Comparison of ENCODE assay signal across 8 cellular contexts in the genomic region with DNA sequence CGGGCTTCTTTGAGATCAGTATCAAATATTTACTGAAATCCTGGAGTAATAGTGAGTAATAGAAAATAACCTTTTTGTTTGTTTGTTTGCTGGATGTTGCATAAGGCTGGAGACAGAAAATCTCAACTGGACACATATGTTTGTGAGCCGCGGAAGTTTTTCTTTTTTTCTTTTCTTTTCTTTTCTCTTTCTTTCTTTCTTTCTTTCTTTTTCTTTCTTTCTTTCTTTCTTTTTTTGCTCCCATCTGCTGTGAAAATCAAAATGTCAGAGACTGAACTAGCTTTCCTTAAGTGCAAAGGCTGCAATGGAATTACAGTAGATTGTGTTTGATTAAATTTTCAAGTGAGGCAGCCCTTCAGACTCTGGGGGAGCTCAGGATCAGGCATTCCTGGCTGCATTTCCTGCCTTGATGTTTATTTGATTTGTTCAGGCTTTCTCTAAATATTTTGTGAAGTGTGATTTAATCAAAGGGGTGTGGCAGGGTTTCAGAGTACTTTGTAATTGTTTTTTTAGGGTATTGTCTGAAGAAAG. TPM values are rescaled to one million over a fixed set of nuclear protein-coding genes. Genes with fewer than 3 reads are reported as not detected.
DNase-seq lines count a peak whose midpoint lies in the region; ATAC-seq and TF ChIP-seq lines count a peak whose summit lies in the region.

No MANE protein-coding gene starts in this region.

- TF ChIP-seq CTCF in left lung (IDR thresholded peaks at IDR 0.05), result no peak
- no peak for TF ChIP-seq CTCF in tibial artery (IDR thresholded peaks at IDR 0.05)

- intact Hi-C loops in left lung (cut with DNase I), result no loop called here
- intact Hi-C loops in tibial artery (cut with DNase I; ENCODE audit: low total_unique reads), result loop anchor here (10.0 kb wide), 1 partner anchor 83 kb away; no protein-coding TSS in a partner anchor

- peaks cover 26% of the 10 kb centered on the region for H3K4me1 Mint-ChIP-seq in activated T-cell treated with anti-CD3 and anti-CD28 coated beads, Interleukin-2, amount 50 U/mL, for 4 hours (ENCODE audit: low read depth)
- H3K4me1 Mint-ChIP-seq in activated naive CD8-positive, alpha-beta T cell treated with anti-CD3 and anti-CD28 coated beads, Interleukin-2, amount 50 U/mL, for 24 hours, result peaks cover 18% of the 10 kb centered on the region

- H3K27me3 ChIP-seq in left lung (no peaks in the 10 kb centered on the region), tibial artery (no peaks in the 10 kb centered on the region)

- H3K36me3 ChIP-seq in left lung, result no peaks in the 10 kb centered on the region
- no peaks in the 10 kb centered on the region for H3K36me3 ChIP-seq in tibial artery

- H3K27ac ChIP-seq in left lung (peak overlapping the region; percentile 76 to 77), tibial artery (peak overlapping the region; percentile 82 to 88)

- peak overlapping the region; percentile 89 for H3K4me3 Mint-ChIP-seq in activated T-cell treated with anti-CD3 and anti-CD28 coated beads, Interleukin-2, amount 50 U/mL, for 4 hours
- peak overlapping the region; percentile 85 for H3K4me3 Mint-ChIP-seq in activated naive CD8-positive, alpha-beta T cell treated with anti-CD3 and anti-CD28 coated beads, Interleukin-2, amount 50 U/mL, for 24 hours

- no peaks in the 10 kb centered on the region for H3K36me3 Mint-ChIP-seq in activated T-cell treated with anti-CD3 and anti-CD28 coated beads, Interleukin-2, amount 50 U/mL, for 4 hours (ENCODE audit: insufficient read depth)
- H3K36me3 Mint-ChIP-seq in activated naive CD8-positive, alpha-beta T cell treated with anti-CD3 and anti-CD28 coated beads, Interleukin-2, amount 50 U/mL, for 24 hours (ENCODE audit: low read depth), result no peaks in the 10 kb centered on the region

- H3K27me3 Mint-ChIP-seq in activated T-cell treated with anti-CD3 and anti-CD28 coated beads, Interleukin-2, amount 50 U/mL, for 4 hours (ENCODE audit: low read depth), result peaks cover 23% of the 10 kb centered on the region
- H3K27me3 Mint-ChIP-seq in activated naive CD8-positive, alpha-beta T cell treated with anti-CD3 and anti-CD28 coated beads, Interleukin-2, amount 50 U/mL, for 24 hours, result peaks cover 25% of the 10 kb centered on the region

- no peaks in the 10 kb centered on the region for H3K9me3 Mint-ChIP-seq in activated T-cell treated with anti-CD3 and anti-CD28 coated beads, Interleukin-2, amount 50 U/mL, for 4 hours
- H3K9me3 Mint-ChIP-seq in activated naive CD8-positive, alpha-beta T cell treated with anti-CD3 and anti-CD28 coated beads, Interleukin-2, amount 50 U/mL, for 24 hours, result no peaks in the 10 kb centered on the region

- H3K9me3 ChIP-seq in left lung (no peaks in the 10 kb centered on the region), tibial artery (no peaks in the 10 kb centered on the region)

- H3K27ac Mint-ChIP-seq in activated naive CD8-positive, alpha-beta T cell treated with anti-CD3 and anti-CD28 coated beads, Interleukin-2, amount 50 U/mL, for 24 hours, result peak overlapping the region; percentile 22

- peak overlapping the region; percentile 73 to 79 for H3K4me3 ChIP-seq in left lung
- H3K4me3 ChIP-seq in tibial artery, result peak overlapping the region; percentile 83 to 84

- H3K4me1 ChIP-seq in left lung, result peaks cover 0 to 51% of the 10 kb centered on the region in 2 donors
- peaks cover 0 to 54% (median 19%) of the 10 kb centered on the region in 4 donors for H3K4me1 ChIP-seq in tibial artery

- no peak for ATAC-seq in activated T-cell treated with anti-CD3 and anti-CD28 coated beads, Interleukin-2, amount 50 U/mL, for 4 hours
- ATAC-seq in activated naive CD8-positive, alpha-beta T cell treated with anti-CD3 and anti-CD28 coated beads, Interleukin-2, amount 50 U/mL, for 24 hours, result no peak
- no peak for ATAC-seq in left lung

- no peak for DNase-seq in activated T-cell treated with anti-CD3 and anti-CD28 coated beads, Interleukin-2, amount 50 U/mL, for 4 hours
- DNase-seq in activated T-cell treated with anti-CD3 and anti-CD28 coated beads, Interleukin-2, amount 50 U/mL, for 48 hours, result no peak
- no peak for DNase-seq in activated naive CD8-positive, alpha-beta T cell treated with anti-CD3 and anti-CD28 coated beads, Interleukin-2, amount 50 U/mL, for 24 hours
- DNase-seq in left lung (no peak), tibial artery (no peak), NCI-H82 (lab: John Stamatoyannopoulos, UW) (no peak), cerebellum (ENCODE audit: low spot score) (no peak)
- no peak for DNase-seq in activated effector memory CD4-positive, alpha-beta T cell treated with anti-CD3 and anti-CD28 coated beads, Interleukin-2, amount 50 U/mL, for 16 hours

RNA-seq across cellular contexts. Expression of a gene that starts 0.3 kb away (rescaled TPM):
- 1 to 10 TPM in 1 of 3 donors, under 1 TPM in 2; 0.74 to 1.0 (median 0.87) TPM for total RNA-seq in activated T-cell treated with anti-CD3 and anti-CD28 coated beads, Interleukin-2, amount 50 U/mL, for 4 hours
- 10 to 100 TPM; 49.2 to 51.8 TPM for total RNA-seq in left lung
- total RNA-seq in cerebellum, result 76.3 TPM

Comparison
In these comparisons a context has a peak if more than half of its experiments do, and no peak if none do; other contexts are left out.
1. RNA of a gene that starts 0.3 kb away (total RNA-seq): 76.3 TPM in cerebellum (single experiment) and 49.2 to 51.8 TPM in left lung; 0.74 to 1.0 TPM in activated T-cell treated with anti-CD3 and anti-CD28 coated beads, Interleukin-2, amount 50 U/mL, for 4 hours; every median in the first group is over 10 times any median in the second.